Comparison of ENCODE assay signal across 1 cellular context in the genomic region with DNA sequence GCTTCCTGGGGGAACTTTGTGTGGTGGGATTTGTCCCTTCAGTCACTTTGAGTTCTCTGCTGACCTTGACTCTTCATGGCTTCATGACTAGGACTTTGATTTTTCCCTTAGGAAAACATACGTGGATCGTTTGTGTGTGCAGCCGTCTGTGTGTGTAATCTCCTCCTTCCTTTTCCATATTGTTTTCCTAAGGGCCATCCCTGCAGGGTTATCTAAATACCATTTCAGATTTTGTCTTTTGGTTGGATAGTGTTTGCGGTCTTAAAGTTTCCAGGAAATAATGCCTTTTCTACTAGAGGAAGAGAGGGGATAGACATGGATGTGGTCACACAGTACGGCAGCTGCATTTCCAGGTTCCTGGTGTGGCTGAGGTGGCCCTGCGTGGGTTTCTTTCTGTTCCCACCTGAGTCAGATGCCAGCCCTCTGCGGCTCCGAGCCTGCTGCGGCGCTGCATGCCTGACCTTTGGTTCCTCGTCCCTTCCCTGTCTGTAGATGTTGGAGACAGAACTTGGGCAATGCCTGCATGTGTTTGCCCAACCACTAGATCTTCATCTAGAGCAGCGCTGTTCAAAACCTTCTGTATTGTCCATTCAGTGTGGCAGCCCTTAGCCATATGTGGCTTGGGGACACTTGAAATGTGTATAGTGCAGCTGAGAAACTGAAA.
TF ChIP-seq lines count a peak whose summit lies in the region.

No MANE protein-coding gene starts in this region.

TF ChIP-seq in liver, 16 proteins besides CTCF, POLR2A, EP300 and RAD21 (continued from another document):
- TF ChIP-seq FOXA1 (IDR thresholded peaks at IDR 0.05) (no peak), GABPA (IDR thresholded peaks at IDR 0.05 in 1 of 2, conservative IDR thresholded peaks at IDR 0.05 in 1 of 2) (no peak)
